ENCODE assay signal across 23 cellular contexts in genomic region chr20:44273231-44274215, GRCh38. TPM values are rescaled to one million over a fixed set of nuclear protein-coding genes. Genes with fewer than 3 reads are reported as not detected.
"Had no signal": no experiment of that assay in that cellular context is flagged by ENCODE, and none has a peak within 500 bp of the region (broad histone marks: within the 10 kb centered on the region; RNA-seq: fewer than 3 reads in every experiment).

No MANE protein-coding gene starts in this region.

- H3K4me3 ChIP-seq: adrenal gland, hepatocyte, left lung, lung, suprapubic skin, tibial nerve, uterus had no signal

- FAIRE-seq: astrocyte had no signal

- ATAC-seq: foreskin keratinocyte; left lung; naive thymus-derived CD4-positive, alpha-beta T cell; T-helper 17 cell had no signal

- H3K4me2 ChIP-seq: hepatocyte had no signal

- H3K27me3 ChIP-seq: adrenal gland, foreskin keratinocyte, hepatocyte, left lung, suprapubic skin, tibial nerve, uterus had no signal

- H2AFZ ChIP-seq: hepatocyte had no signal

- H3K79me2 ChIP-seq: hepatocyte had no signal

- H3K4me1 ChIP-seq: adrenal gland, foreskin keratinocyte, left lung, suprapubic skin, tibial nerve, uterus had no signal

- DNase-seq: activated CD4-positive, alpha-beta T cell treated with anti-CD3 and anti-CD28 coated beads for 4 hours; activated CD4-positive, alpha-beta T cell treated with anti-CD3 and anti-CD28 coated beads, Interleukin-2, amount 50 U/mL, for 48 hours; activated CD4-positive, CD25-positive, alpha-beta regulatory T cell; adrenal gland; central memory CD4-positive, alpha-beta T cell; dermis blood vessel endothelial cell; effector memory CD4-positive, alpha-beta T cell; foreskin keratinocyte; immature natural killer cell; left lung; naive thymus-derived CD4-positive, alpha-beta T cell; occipital lobe; stimulated activated CD4-positive, alpha-beta T cell treated with anti-CD3 and anti-CD28 coated beads, Interleukin-4, amount 100 ng/mL, for 1 hour; T-helper 17 cell; uterus had no signal

- H3K36me3 ChIP-seq: adrenal gland, left lung, uterus had no signal

- H3K27ac ChIP-seq: adrenal gland, foreskin keratinocyte, hepatocyte, left lung, suprapubic skin, tibial nerve, uterus had no signal

- H3K9me3 ChIP-seq: adrenal gland, left lung, suprapubic skin, uterus had no signal

RNA-seq across cellular contexts. Expression of gene GDAP1L1, which starts 26.4 kb away (rescaled TPM):
- total RNA-seq: dermis blood vessel endothelial cell; foreskin keratinocyte; kidney epithelial cell; left lung; lung; naive thymus-derived CD4-positive, alpha-beta T cell; renal cortical epithelial cell; suprapubic skin; T-helper 17 cell; tibial nerve had no signal
- polyA plus RNA-seq: esophagus; foreskin keratinocyte; immature natural killer cell; naive thymus-derived CD4-positive, alpha-beta T cell had no signal
